ENCODE assay signal across 7 cellular contexts in the genomic region with DNA sequence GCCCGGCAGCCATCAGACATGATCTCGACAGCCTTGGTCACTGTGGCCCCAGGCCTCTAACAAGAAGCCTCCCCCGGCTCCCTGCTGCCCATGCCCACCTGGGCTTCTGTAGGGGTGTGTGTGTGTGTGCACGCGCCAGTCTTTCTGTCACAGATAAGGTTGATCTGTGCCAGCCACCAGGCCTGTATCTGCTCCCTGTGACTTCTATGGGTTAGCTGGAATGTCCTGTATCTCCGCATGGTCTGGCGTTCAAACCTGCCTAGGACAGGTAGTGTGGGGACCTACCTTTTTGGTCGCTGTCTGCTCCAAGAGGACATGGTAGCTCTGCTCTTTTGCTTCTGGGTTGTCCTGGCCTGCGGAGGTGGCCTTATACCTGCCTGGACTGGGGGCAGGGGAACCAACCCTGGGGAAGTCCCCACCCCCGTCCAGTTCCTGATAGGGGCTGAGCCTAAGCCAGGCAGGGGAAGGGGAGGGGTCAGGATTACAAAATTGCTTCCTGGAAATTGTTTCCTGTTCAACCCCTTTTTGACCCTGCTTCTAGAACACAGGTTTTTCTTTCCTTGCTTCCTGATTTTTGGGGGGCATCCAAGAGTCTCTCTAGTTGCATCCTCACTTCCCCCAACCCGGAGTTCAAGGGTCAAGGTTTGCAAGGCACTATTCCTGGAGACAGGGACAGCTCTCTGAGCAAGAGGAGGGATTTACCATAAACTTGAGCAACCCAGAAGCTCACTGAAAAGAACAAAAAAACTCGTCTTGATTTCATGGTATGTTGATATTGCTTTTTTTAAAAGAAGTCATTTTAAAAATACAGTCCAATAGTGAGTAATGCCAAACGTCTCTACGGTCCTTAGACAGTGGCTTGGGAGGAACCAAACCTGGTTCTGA. TPM values are rescaled to one million over a fixed set of nuclear protein-coding genes. Genes with fewer than 3 reads are reported as not detected.
DNase-seq lines count a peak whose midpoint lies in the region; ATAC-seq and TF ChIP-seq lines count a peak whose summit lies in the region.

A gene with protein sequence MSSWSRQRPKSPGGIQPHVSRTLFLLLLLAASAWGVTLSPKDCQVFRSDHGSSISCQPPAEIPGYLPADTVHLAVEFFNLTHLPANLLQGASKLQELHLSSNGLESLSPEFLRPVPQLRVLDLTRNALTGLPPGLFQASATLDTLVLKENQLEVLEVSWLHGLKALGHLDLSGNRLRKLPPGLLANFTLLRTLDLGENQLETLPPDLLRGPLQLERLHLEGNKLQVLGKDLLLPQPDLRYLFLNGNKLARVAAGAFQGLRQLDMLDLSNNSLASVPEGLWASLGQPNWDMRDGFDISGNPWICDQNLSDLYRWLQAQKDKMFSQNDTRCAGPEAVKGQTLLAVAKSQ (minus strand): TSS at position 340 of the 885 bp plus-strand sequence. CDS start 23 bp downstream, at position 317.

- no peaks in the 10 kb centered on the region for H3K36me3 ChIP-seq in rectal smooth muscle tissue (ENCODE audit: control insufficient read depth, insufficient read depth, low read length)

- H3K9ac ChIP-seq in rectal smooth muscle tissue (ENCODE audit: low read length): no peak within 1 kb of the TSS

- no peak within 1 kb of the TSS for H3K27ac ChIP-seq in rectal smooth muscle tissue (ENCODE audit: low read depth, low read length)

- H3K4me1 ChIP-seq in rectal smooth muscle tissue (ENCODE audit: control insufficient read depth, insufficient read depth, low read length): no peaks in the 10 kb centered on the region

- DNase-seq in NCI-H2196 treated with DMSO at 0.1 percent for 48 hours (lab: John Stamatoyannopoulos, UW; ENCODE audit: unreplicated experiment) (peak; percentile 51), NCI-H82 treated with DMSO at 0.1 percent for 48 hours (lab: John Stamatoyannopoulos, UW; ENCODE audit: unreplicated experiment) (no peak), nucleus accumbens (lab: John Stamatoyannopoulos, UW) (no peak), DMS153 treated with DMSO at 0.1 percent for 48 hours (lab: John Stamatoyannopoulos, UW; ENCODE audit: unreplicated experiment) (no peak)

- ATAC-seq in esophagus mucosa: peak; percentile 92

- no peaks in the 10 kb centered on the region for H3K27me3 ChIP-seq in rectal smooth muscle tissue (ENCODE audit: control insufficient read depth, insufficient read depth, low read length)

- TF ChIP-seq POLR2A in GM19193 (IDR thresholded peaks at IDR 0.05; ENCODE audit: extremely low read depth, insufficient read depth, insufficient read length): peak; percentile 52

- peak within 1 kb of the TSS; percentile 37 for H3K4me3 ChIP-seq in rectal smooth muscle tissue (ENCODE audit: low read length)

RNA-seq across cellular contexts. Expression of the gene that starts here (rescaled TPM):
- 24.9 TPM for total RNA-seq in esophagus mucosa
